Comparison of ENCODE assay signal across 9 cellular contexts in the genomic region with DNA sequence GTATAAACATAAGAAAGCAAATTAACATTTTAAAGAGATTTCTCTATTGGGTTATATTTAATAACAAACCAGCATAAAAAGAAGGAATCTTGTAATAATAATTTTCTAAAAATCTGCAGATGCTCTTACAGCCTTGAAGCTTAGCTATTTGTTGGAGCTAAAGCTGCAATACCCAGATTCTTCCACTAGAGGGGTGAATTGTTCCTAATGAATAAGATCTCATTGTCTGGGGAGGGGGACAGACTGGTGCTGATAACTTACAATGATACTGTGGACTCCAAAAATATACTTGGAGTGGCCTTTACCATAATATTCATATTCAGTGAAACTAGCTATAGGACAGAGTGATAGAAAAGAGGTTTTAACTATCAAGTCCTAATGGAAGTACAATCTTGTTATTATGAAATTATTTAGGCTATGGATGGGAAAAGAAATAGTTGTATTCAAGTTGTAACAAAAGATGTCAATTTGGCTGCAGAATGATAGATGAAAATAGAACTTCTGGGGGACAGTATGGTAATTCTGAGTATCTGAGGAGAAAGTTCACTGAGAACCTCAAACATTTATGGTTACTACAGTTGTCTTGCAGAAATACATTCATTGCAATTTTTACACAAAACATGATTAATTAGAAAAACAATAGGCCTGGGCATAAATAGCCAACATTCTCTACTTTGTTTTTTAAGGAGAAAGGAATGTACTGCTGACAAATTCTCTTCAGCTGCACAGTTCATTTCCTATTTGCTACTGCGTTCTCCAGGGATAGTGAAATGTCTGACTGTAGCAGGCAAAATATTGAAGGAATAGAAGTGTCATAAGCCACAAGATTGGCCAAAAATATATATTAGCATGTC.
A peak's percentile ranks its signal among the peaks of the same experiment; 100 is the strongest.
DNase-seq lines count a peak whose midpoint lies in the region; ATAC-seq and TF ChIP-seq lines count a peak whose summit lies in the region.
"Had no signal": no experiment of that assay in that cellular context is flagged by ENCODE, and none has a peak within 500 bp of the region (broad histone marks: within the 10 kb centered on the region; RNA-seq: fewer than 3 reads in every experiment).

No MANE protein-coding gene starts in this region.

- H3K27ac ChIP-seq in left lung = no peak overlapping the region
- H3K27ac ChIP-seq: BLaER1 had no signal

- in situ Hi-C loops in astrocyte of the spinal cord (cut with HindIII; ENCODE audit: low sequenced_read_pairs) = no loop called here

- no peaks in the 10 kb centered on the region for H3K4me1 ChIP-seq in left lung
- H3K4me1 ChIP-seq: BLaER1 had no signal

- no peaks in the 10 kb centered on the region for H3K27me3 ChIP-seq in left lung
- H3K27me3 ChIP-seq: BLaER1 had no signal

- peak; percentile 81 for TF ChIP-seq CTCF in astrocyte of the spinal cord (IDR thresholded peaks at IDR 0.05; ENCODE audit: low read depth, low read length)
- TF ChIP-seq CTCF in left lung (IDR thresholded peaks at IDR 0.05) = peak; percentile 59 to 67

- POLR2A ChIA-PET in HEK293T (lab: Yijun Ruan, JAX) = no interaction called here

- H3K4me3 ChIP-seq in astrocyte of the spinal cord (ENCODE audit: low read depth, low read length) (no peak overlapping the region), left lung (no peak overlapping the region)
- H3K4me3 ChIP-seq: BLaER1 had no signal

- CTCF ChIA-PET in HEK293T (lab: Yijun Ruan, JAX) = interaction anchor here (0.6 to 1.2 kb wide), 5 partner anchors 9 to 760 kb away, joined by 3 to 5 read pairs (median 3); no protein-coding TSS in a partner anchor

- H3K36me3 ChIP-seq in left lung = no peaks in the 10 kb centered on the region
- H3K36me3 ChIP-seq: BLaER1 had no signal

- intact Hi-C loops in left lung (cut with DNase I) = no loop called here

- no peaks in the 10 kb centered on the region for H3K9me3 ChIP-seq in left lung
- H3K9me3 ChIP-seq: BLaER1 had no signal

- ATAC-seq in left lung (peak; percentile 51), GM21576 (IDR thresholded peaks at IDR 0.05; ENCODE audit: unreplicated experiment) (no peak)
- no peak for ATAC-seq in activated CD4-positive, CD25-positive, alpha-beta regulatory T cell treated with anti-CD3 and anti-CD28 coated beads, Interleukin-2, amount 50 U/mL, for 24 hours

- DNase-seq in NCI-H1436 (lab: John Stamatoyannopoulos, UW) (peak; percentile 17), NCI-H1436 treated with DMSO at 0.1 percent for 48 hours (lab: John Stamatoyannopoulos, UW) (no peak), HEK293T (ENCODE audit: extremely low spot score) (peak; percentile 12), NCI-H2107 (lab: John Stamatoyannopoulos, UW) (peak; percentile 3), astrocyte of the spinal cord (ENCODE audit: low read depth, low spot score) (peak; percentile 70), left lung (no peak)

TF ChIP-seq in HEK293T, 16 proteins besides CTCF, POLR2A, EP300 and RAD21:
- no peak for TF ChIP-seq SP1 (IDR thresholded peaks at IDR 0.05)
- no peak for TF ChIP-seq FOXM1 (IDR thresholded peaks at IDR 0.05; ENCODE audit: borderline replicate concordance)
- TF ChIP-seq TARDBP (IDR thresholded peaks at IDR 0.05) = no peak
- no peak for TF ChIP-seq ZNF384 (IDR thresholded peaks at IDR 0.05)
- TF ChIP-seq BHLHE40 (IDR thresholded peaks at IDR 0.05; ENCODE audit: borderline replicate concordance) = no peak
- TF ChIP-seq FOXK2 (IDR thresholded peaks at IDR 0.05) = no peak
- no peak for TF ChIP-seq ELF4 (IDR thresholded peaks at IDR 0.05)
- TF ChIP-seq, protein P1, sequence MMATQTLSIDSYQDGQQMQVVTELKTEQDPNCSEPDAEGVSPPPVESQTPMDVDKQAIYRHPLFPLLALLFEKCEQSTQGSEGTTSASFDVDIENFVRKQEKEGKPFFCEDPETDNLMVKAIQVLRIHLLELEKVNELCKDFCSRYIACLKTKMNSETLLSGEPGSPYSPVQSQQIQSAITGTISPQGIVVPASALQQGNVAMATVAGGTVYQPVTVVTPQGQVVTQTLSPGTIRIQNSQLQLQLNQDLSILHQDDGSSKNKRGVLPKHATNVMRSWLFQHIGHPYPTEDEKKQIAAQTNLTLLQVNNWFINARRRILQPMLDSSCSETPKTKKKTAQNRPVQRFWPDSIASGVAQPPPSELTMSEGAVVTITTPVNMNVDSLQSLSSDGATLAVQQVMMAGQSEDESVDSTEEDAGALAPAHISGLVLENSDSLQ (IDR thresholded peaks at IDR 0.05) = no peak
- no peak for TF ChIP-seq LEF1 (IDR thresholded peaks at IDR 0.05; ENCODE audit: borderline replicate concordance)
- no peak for TF ChIP-seq SUZ12 (IDR thresholded peaks at IDR 0.05)
- no peak for TF ChIP-seq FOXA1 (IDR thresholded peaks at IDR 0.05)
- no peak for TF ChIP-seq NFRKB (IDR thresholded peaks at IDR 0.05)
- TF ChIP-seq CTBP1 (IDR thresholded peaks at IDR 0.05; ENCODE audit: borderline replicate concordance) = no peak
- TF ChIP-seq HDGF (IDR thresholded peaks at IDR 0.05; ENCODE audit: borderline replicate concordance) = no peak
- TF ChIP-seq L3MBTL2 (conservative IDR thresholded peaks at IDR 0.05) = no peak
- TF ChIP-seq ARNT (IDR thresholded peaks at IDR 0.05) = no peak

Comparison
In these comparisons a context has a peak if more than half of its experiments do, and no peak if none do; other contexts are left out.
1. DNase-seq: peak in NCI-H1436 (single experiment), HEK293T (single experiment), NCI-H2107 (single experiment) and astrocyte of the spinal cord (single experiment); none in NCI-H1436 treated with DMSO at 0.1 percent for 48 hours (single experiment) and left lung (0 of 2).